23 cellular contexts compared by ENCODE assay signal in genomic region chr20:4459081-4459480, GRCh38.
DNase-seq lines count a peak whose midpoint lies in the region; ATAC-seq, FAIRE-seq and TF ChIP-seq lines count a peak whose summit lies in the region.
"Had no signal": no experiment of that assay in that cellular context is flagged by ENCODE, and none has a peak within 500 bp of the region (broad histone marks: within the 10 kb centered on the region; RNA-seq: fewer than 3 reads in every experiment).

No MANE protein-coding gene starts in this region.

- H3K27ac ChIP-seq in HCT116 (ENCODE audit: low read depth, low read length) (no peak overlapping the region), trophoblast cell (ENCODE audit: low read depth, low read length) (no peak overlapping the region)

- no peaks in the 10 kb centered on the region for H3K79me2 ChIP-seq in HCT116 (ENCODE audit: insufficient read depth, low read length)
- H3K79me2 ChIP-seq in trophoblast cell (ENCODE audit: control insufficient read depth, insufficient read depth, low read length, poor library complexity) = no peaks in the 10 kb centered on the region

- H3K4ac ChIP-seq in trophoblast cell (ENCODE audit: low read depth, low read length) = no peak overlapping the region

- H2AK5ac ChIP-seq in trophoblast cell (ENCODE audit: low read length) = no peak overlapping the region

- ATAC-seq in HCT116 = no peak
- no peak for ATAC-seq in GM21390 (IDR thresholded peaks at IDR 0.05; ENCODE audit: unreplicated experiment)
- ATAC-seq in HG03378 (IDR thresholded peaks at IDR 0.05; ENCODE audit: unreplicated experiment) = no peak
- ATAC-seq: HepG2 had no signal

- TF ChIP-seq CTCF in HCT116 (IDR thresholded peaks at IDR 0.05 in 2 of 3, conservative IDR thresholded peaks at IDR 0.05 in 1 of 3; ENCODE audit: borderline replicate concordance in 1 of 3, insufficient read depth in 1 of 3, low read depth in 2 of 3, low read length in 2 of 3) = no peak
- TF ChIP-seq CTCF in LNCaP clone FGC (IDR thresholded peaks at IDR 0.05; ENCODE audit: control insufficient read depth, extremely low read depth, insufficient read depth) = no peak
- no peak for TF ChIP-seq CTCF in bronchial epithelial cell (IDR thresholded peaks at IDR 0.05; ENCODE audit: insufficient read depth, low read length, severe bottlenecking)

- H3K79me1 ChIP-seq in trophoblast cell (ENCODE audit: low read length) = peaks cover 8% of the 10 kb centered on the region

- no peaks in the 10 kb centered on the region for H4K20me1 ChIP-seq in HCT116 (ENCODE audit: insufficient read depth)

- H2AFZ ChIP-seq in HCT116 (ENCODE audit: low read depth, low read length, poor library complexity, severe bottlenecking) (peak overlapping the region; percentile 20), trophoblast cell (ENCODE audit: insufficient read depth, low read length, poor library complexity) (no peak overlapping the region)

- H3K27me3 ChIP-seq in HCT116 (ENCODE audit: insufficient read depth, low read length) = no peaks in the 10 kb centered on the region
- H3K27me3 ChIP-seq in bronchial epithelial cell (ENCODE audit: control insufficient read depth, insufficient read depth, low read length) = no peaks in the 10 kb centered on the region
- H3K27me3 ChIP-seq in trophoblast cell (ENCODE audit: insufficient read depth, low read length) = no peaks in the 10 kb centered on the region
- H3K27me3 ChIP-seq: BE2C had no signal

- H3K18ac ChIP-seq in trophoblast cell (ENCODE audit: low read length) = no peak overlapping the region

- TF ChIP-seq RAD21 in HCT116 (IDR thresholded peaks at IDR 0.05; ENCODE audit: low read depth) = no peak

- no peak overlapping the region for H2BK120ac ChIP-seq in trophoblast cell (ENCODE audit: insufficient read depth, low read length, poor library complexity)

- intact Hi-C loops in HCT116 (cut with micrococcal nuclease) (no loop called here), cardiac septum (cut with DNase I) (no loop called here)

- DNase-seq in HCT116 (ENCODE audit: low read depth, low spot score) = no peak
- DNase-seq in LNCaP clone FGC (ENCODE audit: low read depth) = peak; percentile 4
- peak; percentile 66 for DNase-seq in bronchial epithelial cell (ENCODE audit: low read depth)
- DNase-seq in trophoblast cell = peak; percentile 67 to 93
- no peak for DNase-seq in cardiac septum (ENCODE audit: low spot score)
- DNase-seq: ACHN; BE2C; C1 segment of cervical spinal cord; CD4-positive, CD25-positive, alpha-beta regulatory T cell; CD8-positive, alpha-beta memory T cell; COR-L47; DMS 273 treated with DMSO at 0.1 percent for 48 hours; DMS53; DND-41; EL; KBM-7 had no signal

- no peak overlapping the region for H2BK12ac ChIP-seq in trophoblast cell (ENCODE audit: low read length)

- RAD21 ChIA-PET in HCT116 (lab: Charles Lee; ENCODE audit: low non-redundant PET in 1 of 2, low total read pairs in 2 of 2, uncharacterized antibody in 2 of 2, unreplicated experiment in 2 of 2) = no interaction called here

- no peak overlapping the region for H3K14ac ChIP-seq in trophoblast cell (ENCODE audit: low read length)

- H3K4me3 ChIP-seq in HCT116 (replicated peaks in 1 of 2; ENCODE audit: low read depth in 1 of 2, low read length in 2 of 2) (no peak overlapping the region), LNCaP clone FGC (ENCODE audit: low read depth, low read length) (no peak overlapping the region), bronchial epithelial cell (ENCODE audit: low read depth, low read length) (no peak overlapping the region), trophoblast cell (ENCODE audit: low read depth, low read length) (no peak overlapping the region)
- H3K4me3 ChIP-seq: HAP-1 had no signal

- H3K9me2 ChIP-seq in HCT116 (ENCODE audit: insufficient read depth) = no peaks in the 10 kb centered on the region

- H3K9ac ChIP-seq in HCT116 (ENCODE audit: low read length) (no peak overlapping the region), trophoblast cell (ENCODE audit: low read length) (no peak overlapping the region)

- H3K9me3 ChIP-seq in HCT116 (ENCODE audit: control insufficient read depth in 1 of 2, insufficient read depth in 1 of 2, low read depth in 1 of 2, low read length in 2 of 2) (no peaks in the 10 kb centered on the region), trophoblast cell (ENCODE audit: insufficient read depth, low read depth, low read length) (no peaks in the 10 kb centered on the region)
- H3K9me3 ChIP-seq: BE2C, HAP-1 had no signal

- no peak overlapping the region for H2BK5ac ChIP-seq in trophoblast cell (ENCODE audit: low read depth, low read length, poor library complexity)

- CTCF ChIA-PET in HCT116 (lab: Charles Lee) = no interaction called here

- TF ChIP-seq POLR2A in HCT116 (IDR thresholded peaks at IDR 0.05; ENCODE audit: borderline replicate concordance, extremely low read depth, insufficient read depth, insufficient read length) = no peak

- H3K36me3 ChIP-seq in HCT116 (ENCODE audit: control insufficient read depth in 1 of 2, insufficient read depth in 2 of 2, low read length in 2 of 2) (no peaks in the 10 kb centered on the region), bronchial epithelial cell (ENCODE audit: control insufficient read depth, insufficient read depth, low read length) (no peaks in the 10 kb centered on the region), trophoblast cell (ENCODE audit: control insufficient read depth in 1 of 2, insufficient read depth in 2 of 2, low read length in 2 of 2) (no peaks in the 10 kb centered on the region)
- H3K36me3 ChIP-seq: BE2C, HAP-1 had no signal

- peaks cover 27 to 39% of the 10 kb centered on the region in 2 experiments; a peak in 3 of 4 replicates for H3K4me1 ChIP-seq in HCT116 (ENCODE audit: control insufficient read depth in 1 of 2, insufficient read depth in 2 of 2, low read length in 2 of 2)
- H3K4me1 ChIP-seq in trophoblast cell (ENCODE audit: control insufficient read depth in 1 of 2, insufficient read depth in 2 of 2, low read length in 2 of 2) = peaks cover 2 to 7% of the 10 kb centered on the region in 2 experiments
- H3K4me1 ChIP-seq: BE2C, HAP-1 had no signal

- no peak overlapping the region for H4K91ac ChIP-seq in trophoblast cell (ENCODE audit: low read depth, low read length)

- POLR2A ChIA-PET in HCT116 (lab: Charles Lee) = no interaction called here

- H4K12ac ChIP-seq in trophoblast cell (ENCODE audit: low read depth, low read length) = no peak overlapping the region

- no peak overlapping the region for H3K23ac ChIP-seq in trophoblast cell (ENCODE audit: low read length)

- BruUV-seq in HCT116 (replicated peaks; lab: Mats Ljungman, UMichigan) = no TSS peak

- H3K4me2 ChIP-seq in HCT116 (ENCODE audit: low read length) = no peak overlapping the region
- H3K4me2 ChIP-seq in trophoblast cell (ENCODE audit: low read length) = no peak overlapping the region

- H4K8ac ChIP-seq in trophoblast cell (ENCODE audit: low read depth, low read length) = no peak overlapping the region

- no peak for FAIRE-seq in bronchial epithelial cell (lab: Jason Lieb, UNC)
- FAIRE-seq: A204.1, GM12891, GM18507, HepG2 had no signal

TF ChIP-seq in HCT116, 20 proteins besides CTCF, POLR2A, EP300 and RAD21:
- TF ChIP-seq POLR2AphosphoS5 (IDR thresholded peaks at IDR 0.05; ENCODE audit: low read depth, low read length) = no peak
- TF ChIP-seq ELF1 (IDR thresholded peaks at IDR 0.05; ENCODE audit: borderline replicate concordance, low read depth) = no peak
- no peak for TF ChIP-seq ZBTB33 (IDR thresholded peaks at IDR 0.05; ENCODE audit: extremely low read depth, insufficient replicate concordance, low read length)
- TF ChIP-seq EGR1 (IDR thresholded peaks at IDR 0.05; ENCODE audit: low read depth) = no peak
- no peak for TF ChIP-seq JUND (IDR thresholded peaks at IDR 0.05)
TF ChIP-seq in HCT116: peak in this region for 0.

Comparison
In these comparisons a context has a peak if more than half of its experiments do, and no peak if none do; other contexts are left out.
1. DNase-seq: peak in LNCaP clone FGC (single experiment), bronchial epithelial cell (single experiment) and trophoblast cell (2 of 2); none in HCT116 (single experiment) and cardiac septum (single experiment).